In genomic region chr6:46338098-46338497, GRCh38 we compare ENCODE assay signal across 15 cellular contexts.
DNase-seq lines count a peak whose midpoint lies in the region; ATAC-seq and TF ChIP-seq lines count a peak whose summit lies in the region.
"Had no signal": no experiment of that assay in that cellular context is flagged by ENCODE, and none has a peak within 500 bp of the region (broad histone marks: within the 10 kb centered on the region; RNA-seq: fewer than 3 reads in every experiment).

No MANE protein-coding gene starts in this region.

- 88 to 97% methylated on average over 2 of the region's 2 CpGs for WGBS in thyroid gland, 2 donors

- no peak overlapping the region for H3K4me3 ChIP-seq in dorsolateral prefrontal cortex
- no peak overlapping the region for H3K4me3 ChIP-seq in thyroid gland (replicated peaks in 1 of 3)
- H3K4me3 ChIP-seq: A549, body of pancreas had no signal

- no peaks in the 10 kb centered on the region for H3K36me3 Mint-ChIP-seq in natural killer cell treated with Interleukin-12 subunit alpha and Interleukin-12 subunit beta and Interleukin-15 and Interleukin-18, amount 100 ng/mL, for 72 hours
- no peaks in the 10 kb centered on the region for H3K36me3 Mint-ChIP-seq in natural killer cell
- no peaks in the 10 kb centered on the region for H3K36me3 Mint-ChIP-seq in progenitor cell of endocrine pancreas (ENCODE audit: insufficient read depth)
- H3K36me3 Mint-ChIP-seq: mesothelial cell of epicardium had no signal

- H3K9me3 ChIP-seq in thyroid gland = no peaks in the 10 kb centered on the region
- H3K9me3 ChIP-seq: A549, body of pancreas had no signal

- H3K27me3 Mint-ChIP-seq in natural killer cell treated with Interleukin-12 subunit alpha and Interleukin-12 subunit beta and Interleukin-15 and Interleukin-18, amount 100 ng/mL, for 72 hours = peaks cover 12 to 26% of the 10 kb centered on the region in 2 donors
- H3K27me3 Mint-ChIP-seq in natural killer cell (ENCODE audit: low read depth in 2 of 2) = peaks cover 14 to 19% of the 10 kb centered on the region in 2 donors
- no peaks in the 10 kb centered on the region for H3K27me3 Mint-ChIP-seq in progenitor cell of endocrine pancreas

- H3K4me1 Mint-ChIP-seq in natural killer cell treated with Interleukin-12 subunit alpha and Interleukin-12 subunit beta and Interleukin-15 and Interleukin-18, amount 100 ng/mL, for 72 hours (ENCODE audit: low read depth in 2 of 2) = no peaks in the 10 kb centered on the region
- H3K4me1 Mint-ChIP-seq in natural killer cell (no peaks in the 10 kb centered on the region), progenitor cell of endocrine pancreas (ENCODE audit: low read depth) (peaks cover 2% of the 10 kb centered on the region)
- H3K4me1 Mint-ChIP-seq: activated CD4-positive, alpha-beta T cell treated with anti-CD3 and anti-CD28 coated beads, Interleukin-2, amount 10 ng/mL, durations not matched to agents 24 days and 14 days; mesothelial cell of epicardium; T-helper 17 cell had no signal

- no peaks in the 10 kb centered on the region for H3K27me3 ChIP-seq in dorsolateral prefrontal cortex
- H3K27me3 ChIP-seq in thyroid gland = no peaks in the 10 kb centered on the region
- H3K27me3 ChIP-seq: body of pancreas had no signal

- no peaks in the 10 kb centered on the region for H3K36me3 ChIP-seq in thyroid gland

- H3K4me1 ChIP-seq in thyroid gland = no peaks in the 10 kb centered on the region
- H3K4me1 ChIP-seq: A549, body of pancreas had no signal

- TF ChIP-seq POLR2A in thyroid gland (IDR thresholded peaks at IDR 0.05) = no peak

- intact Hi-C loops in natural killer cell (cut with micrococcal nuclease) (no loop called here), dorsolateral prefrontal cortex (cut with DNase I) (no loop called here), thyroid gland (cut with DNase I) (no loop called here)

- H3K27ac Mint-ChIP-seq in natural killer cell treated with Interleukin-12 subunit alpha and Interleukin-12 subunit beta and Interleukin-15 and Interleukin-18, amount 100 ng/mL, for 72 hours = no peak overlapping the region
- H3K27ac Mint-ChIP-seq in natural killer cell (no peak overlapping the region), progenitor cell of endocrine pancreas (no peak overlapping the region)
- H3K27ac Mint-ChIP-seq: activated CD4-positive, alpha-beta T cell treated with anti-CD3 and anti-CD28 coated beads, Interleukin-2, amount 10 ng/mL, durations not matched to agents 24 days and 14 days; mesothelial cell of epicardium; T-helper 17 cell had no signal

- H3K27ac ChIP-seq in dorsolateral prefrontal cortex (no peak overlapping the region), thyroid gland (no peak overlapping the region)
- H3K27ac ChIP-seq: A549, body of pancreas had no signal

- no peak for DNase-seq in natural killer cell treated with Interleukin-12 subunit alpha and Interleukin-12 subunit beta and Interleukin-15 and Interleukin-18, amount 100 ng/mL, for 72 hours (ENCODE audit: low spot score)
- DNase-seq in natural killer cell (no peak), progenitor cell of endocrine pancreas (ENCODE audit: low spot score, unreplicated experiment) (no peak), dorsolateral prefrontal cortex (no peak), thyroid gland (no peak)
- DNase-seq in activated CD4-positive, alpha-beta T cell treated with anti-CD3 and anti-CD28 coated beads, Interleukin-2, amount 50 U/mL, for 48 hours = no peak
- DNase-seq: activated CD4-positive, alpha-beta T cell treated with anti-CD3 and anti-CD28 coated beads, Interleukin-2, amount 10 ng/mL, durations not matched to agents 24 days and 14 days; body of pancreas; Calu3; NCI-H1105; T-helper 17 cell had no signal

- ATAC-seq in natural killer cell treated with Interleukin-12 subunit alpha and Interleukin-12 subunit beta and Interleukin-15 and Interleukin-18, amount 100 ng/mL, for 72 hours = peak; percentile 36 to 75
- no peak for ATAC-seq in natural killer cell
- peak; percentile 89 for ATAC-seq in GM21529 (IDR thresholded peaks at IDR 0.05; ENCODE audit: unreplicated experiment)
- ATAC-seq in HG03135 (IDR thresholded peaks at IDR 0.05; ENCODE audit: unreplicated experiment) = peak; percentile 89
- ATAC-seq: A549, body of pancreas, T-helper 17 cell had no signal

- TF ChIP-seq CTCF in natural killer cell (IDR thresholded peaks at IDR 0.05) (no peak), progenitor cell of endocrine pancreas (IDR thresholded peaks at IDR 0.05; ENCODE audit: unreplicated experiment) (no peak), dorsolateral prefrontal cortex (IDR thresholded peaks at IDR 0.05 in 54 of 56, conservative IDR thresholded peaks at IDR 0.05 in 2 of 56; ENCODE audit: low read depth in 1 of 56, partially characterized antibody in 56 of 56) (no peak), thyroid gland (IDR thresholded peaks at IDR 0.05) (no peak)

- H3K4me3 Mint-ChIP-seq in natural killer cell treated with Interleukin-12 subunit alpha and Interleukin-12 subunit beta and Interleukin-15 and Interleukin-18, amount 100 ng/mL, for 72 hours = no peak overlapping the region
- no peak overlapping the region for H3K4me3 Mint-ChIP-seq in natural killer cell
- no peak overlapping the region for H3K4me3 Mint-ChIP-seq in progenitor cell of endocrine pancreas (ENCODE audit: low read depth)
- H3K4me3 Mint-ChIP-seq: activated CD4-positive, alpha-beta T cell treated with anti-CD3 and anti-CD28 coated beads, Interleukin-2, amount 10 ng/mL, durations not matched to agents 24 days and 14 days; mesothelial cell of epicardium; T-helper 17 cell had no signal

- no peaks in the 10 kb centered on the region for H3K9me3 Mint-ChIP-seq in natural killer cell treated with Interleukin-12 subunit alpha and Interleukin-12 subunit beta and Interleukin-15 and Interleukin-18, amount 100 ng/mL, for 72 hours
- H3K9me3 Mint-ChIP-seq in natural killer cell (no peaks in the 10 kb centered on the region), progenitor cell of endocrine pancreas (ENCODE audit: low read depth) (no peaks in the 10 kb centered on the region)
- H3K9me3 Mint-ChIP-seq: activated CD4-positive, alpha-beta T cell treated with anti-CD3 and anti-CD28 coated beads, Interleukin-2, amount 10 ng/mL, durations not matched to agents 24 days and 14 days; mesothelial cell of epicardium had no signal

Comparison
In these comparisons a context has a peak if more than half of its experiments do, and no peak if none do; other contexts are left out.
1. ATAC-seq: peak in natural killer cell treated with Interleukin-12 subunit alpha and Interleukin-12 subunit beta and Interleukin-15 and Interleukin-18, amount 100 ng/mL, for 72 hours (2 of 2), GM21529 (single experiment) and HG03135 (single experiment); none in natural killer cell (0 of 3).